In genomic region chr1:159935719-159936283, GRCh38 we compare ENCODE assay signal across 13 cellular contexts. TPM values are rescaled to one million over a fixed set of nuclear protein-coding genes. Genes with fewer than 3 reads are reported as not detected.
A peak's percentile ranks its signal among the peaks of the same experiment; 100 is the strongest.
DNase-seq lines count a peak whose midpoint lies in the region; ATAC-seq, FAIRE-seq and TF ChIP-seq lines count a peak whose summit lies in the region.
"Had no signal": no experiment of that assay in that cellular context is flagged by ENCODE, and none has a peak within 500 bp of the region (broad histone marks: within the 10 kb centered on the region; RNA-seq: fewer than 3 reads in every experiment).

No MANE protein-coding gene starts in this region.

- TF ChIP-seq EP300 in A549 (IDR thresholded peaks at IDR 0.05) (no peak), suprapubic skin (IDR thresholded peaks at IDR 0.05) (no peak)

- H3K9me3 ChIP-seq in A549, result no peaks in the 10 kb centered on the region
- no peaks in the 10 kb centered on the region for H3K9me3 ChIP-seq in OCI-LY3 (ENCODE audit: insufficient read depth, low read length)
- H3K9me3 ChIP-seq in suprapubic skin, result no peaks in the 10 kb centered on the region
- no peaks in the 10 kb centered on the region for H3K9me3 ChIP-seq in adrenal gland (replicated peaks in 1 of 3)
- H3K9me3 ChIP-seq: pancreas had no signal

- TF ChIP-seq CTCF in A549 (IDR thresholded peaks at IDR 0.05) (no peak), OCI-LY3 (IDR thresholded peaks at IDR 0.05; ENCODE audit: low read depth, low read length) (no peak), suprapubic skin (IDR thresholded peaks at IDR 0.05) (no peak), adrenal gland (IDR thresholded peaks at IDR 0.05) (no peak)

- H3K4me1 ChIP-seq in A549 (peaks cover 20% of the 10 kb centered on the region), OCI-LY3 (ENCODE audit: low read length) (peaks cover 67% of the 10 kb centered on the region), suprapubic skin (peaks cover 77% of the 10 kb centered on the region), adrenal gland (replicated peaks in 1 of 2) (peaks cover 0 to 5% of the 10 kb centered on the region in 2 donors)
- H3K4me1 ChIP-seq: pancreas had no signal

- H3K4me2 ChIP-seq in A549, result peak overlapping the region; percentile 50
- peak overlapping the region; percentile 91 for H3K4me2 ChIP-seq in OCI-LY3 (ENCODE audit: low read length)

- CTCF ChIA-PET in A549 (lab: Yijun Ruan, JAX), result interaction anchor here (0.6 to 22.4 kb wide), 29 partner anchors 9 to 803 kb away, joined by 3 to 665 read pairs (median 4); partner anchors contain the start of genes IGSF9, PIGM and TAGLN2

- no peak for TF ChIP-seq RAD21 in A549 (conservative IDR thresholded peaks at IDR 0.05 in 1 of 2, IDR thresholded peaks at IDR 0.05 in 1 of 2)

- peaks cover 5% of the 10 kb centered on the region for H4K20me1 ChIP-seq in OCI-LY3 (ENCODE audit: insufficient read depth, low read length)

- no peak for TF ChIP-seq POLR2A in A549 (IDR thresholded peaks at IDR 0.05; ENCODE audit: low read length)
- TF ChIP-seq POLR2A in suprapubic skin (IDR thresholded peaks at IDR 0.05), result no peak
- no peak for TF ChIP-seq POLR2A in adrenal gland (IDR thresholded peaks at IDR 0.05)

- no peak for FAIRE-seq in A549 (lab: Jason Lieb, UNC)
- FAIRE-seq: endometrium, pancreas had no signal

- H3K79me2 ChIP-seq in OCI-LY3 (ENCODE audit: low read length), result no peaks in the 10 kb centered on the region

- ATAC-seq in A549, result no peak

- POLR2A ChIA-PET in A549 (lab: Yijun Ruan, JAX), result no interaction called here

- H3K4me3 ChIP-seq in A549 (no peak overlapping the region), H7 (ENCODE audit: insufficient read depth, low read depth, low read length) (no peak overlapping the region), OCI-LY3 (ENCODE audit: low read length) (peak overlapping the region; percentile 31; the same call in 1 of the 2 replicates), suprapubic skin (no peak overlapping the region), adrenal gland (no peak overlapping the region)
- H3K4me3 ChIP-seq: pancreas had no signal

- H3K36me3 ChIP-seq in H7 (replicated peaks; ENCODE audit: control insufficient read depth, insufficient read depth, low read length) (no peaks in the 10 kb centered on the region; the same call in none of the 2 replicates), OCI-LY3 (replicated peaks; ENCODE audit: low read depth, low read length) (no peaks in the 10 kb centered on the region), suprapubic skin (peaks cover 3% of the 10 kb centered on the region), adrenal gland (replicated peaks in 1 of 2) (no peaks in the 10 kb centered on the region)
- H3K36me3 ChIP-seq: pancreas had no signal

- no peak overlapping the region for H3K9ac ChIP-seq in OCI-LY3 (ENCODE audit: low read length)

- DNase-seq in A549 (ENCODE audit: low read depth in 1 of 2, low spot score in 1 of 2) (no peak), H7 (peak; percentile 57), germinal center (ENCODE audit: low spot score) (peak; percentile 37), NCI-H1092 treated with DMSO at 0.1 percent for 48 hours (lab: John Stamatoyannopoulos, UW) (no peak), NCI-H510A treated with DMSO at 0.1 percent for 48 hours (lab: John Stamatoyannopoulos, UW) (no peak), suprapubic skin (ENCODE audit: low spot score in 2 of 2) (no peak), adrenal gland (no peak)

- H3K27ac ChIP-seq in A549 (peak overlapping the region in 1 of 2 experiments; percentile 36; a peak in 1 of 6 replicates), OCI-LY3 (ENCODE audit: low read length) (no peak overlapping the region), suprapubic skin (no peak overlapping the region), adrenal gland (no peak overlapping the region)
- H3K27ac ChIP-seq: pancreas had no signal

- WGBS in A549 (ENCODE audit: missing lambda C conversion rate), result 58% methylated on average over 5 of the region's 5 CpGs
- WGBS in suprapubic skin, result 50% methylated on average over 5 of the region's 5 CpGs
- 49 to 60% (median 55%) methylated on average over 4 to 5 of the region's 5 CpGs for WGBS in adrenal gland, 4 donors

- no peak overlapping the region for H2AFZ ChIP-seq in OCI-LY3 (ENCODE audit: low read depth, low read length)

- intact Hi-C loops in adrenal gland (cut with DNase I), result loop anchor here in 1 of 2 donors (1.0 kb wide), 1 partner anchor 72 kb away; no protein-coding TSS in a partner anchor

- no peaks in the 10 kb centered on the region for H3K27me3 ChIP-seq in H7 (ENCODE audit: control insufficient read depth, insufficient read depth, low read length)
- peaks cover 15% of the 10 kb centered on the region; the same call in 1 of the 2 replicates for H3K27me3 ChIP-seq in OCI-LY3 (ENCODE audit: low read depth, low read length)
- H3K27me3 ChIP-seq in suprapubic skin, result no peaks in the 10 kb centered on the region
- H3K27me3 ChIP-seq in adrenal gland, result peaks cover 11% of the 10 kb centered on the region
- H3K27me3 ChIP-seq: pancreas had no signal

TF ChIP-seq in A549, 52 proteins besides CTCF, POLR2A, EP300 and RAD21 (continues in another document):
- no peak for TF ChIP-seq CBX8 (IDR thresholded peaks at IDR 0.05)
- TF ChIP-seq GATA3 (IDR thresholded peaks at IDR 0.05; ENCODE audit: borderline replicate concordance), result no peak
- no peak for TF ChIP-seq MAZ (IDR thresholded peaks at IDR 0.05; ENCODE audit: borderline replicate concordance, low read depth, low read length)
- TF ChIP-seq ATOH8 (CRISPR knock-in tag; IDR thresholded peaks at IDR 0.05; ENCODE audit: low read depth), result no peak
- TF ChIP-seq ELK1 (IDR thresholded peaks at IDR 0.05; ENCODE audit: low read depth, low read length), result no peak

RNA-seq across cellular contexts. Expression of gene IGSF9, which starts 9.6 kb away (rescaled TPM):
- 0.05 and 0.06 TPM in 2 replicates for polyA plus RNA-seq in A549 (2011; rRNA removed)
- polyA plus RNA-seq in A549 (2012; cell fraction: cytosol; rRNA removed), result 0.26 and 0.34 TPM in 2 replicates
- polyA plus RNA-seq in A549 (2012; cell fraction: nucleus; rRNA removed), result 1.0 and 1.2 TPM in 2 replicates
- polyA plus RNA-seq in A549 (2017; fragmentation: RNase III; extraction: RNeasy Plus Mini Kit Qiagen cat#74134 plus additional on column Dnase treatment), result 0.49 to 0.54 TPM (median 0.50 TPM) in 3 replicates
- 0.10 and 0.12 TPM in 2 replicates for polyA minus RNA-seq in A549 (2011; rRNA and poly(A)+ RNA removed)
- total RNA-seq in H7 (2014; rRNA removed; shearing (Covaris generic)), result 4.4 and 6.1 TPM in 2 replicates
- 10 to 100 TPM; 26.1 to 44.1 (median 28.4) TPM for total RNA-seq in suprapubic skin
- under 1 TPM in 3 of 8 donors, not detected in 5; 0.14 to 0.32 (median 0.23) TPM for total RNA-seq in adrenal gland
- polyA plus RNA-seq in adrenal gland, result under 1 TPM in 2 of 3 donors, not detected in 1; 0.10 to 0.16 TPM
- total RNA-seq: activated naive CD4-positive, alpha-beta T cell treated with anti-CD3 and anti-CD28 coated beads for 36 hours; cardiac septum had no signal
- polyA plus RNA-seq: AG04450 had no signal

RNA-seq across cellular contexts. Expression of gene TAGLN2, which starts 10.5 kb away (rescaled TPM):
- polyA plus RNA-seq in A549 (2011; rRNA removed) (533 and 536 TPM in 2 replicates), A549 (2017; fragmentation: RNase III; extraction: RNeasy Plus Mini Kit Qiagen cat#74134 plus additional on column Dnase treatment) (781 to 811 TPM (median 806 TPM) in 3 replicates), adrenal gland (100 to 1,000 TPM; 124 to 215 (median 192) TPM)
- 1,020 and 1,221 TPM in 2 replicates for polyA plus RNA-seq in A549 (2012; cell fraction: cytosol; rRNA removed)
- 1,181 and 1,326 TPM in 2 replicates for polyA plus RNA-seq in A549 (2012; cell fraction: nucleus; rRNA removed)
- polyA minus RNA-seq in A549 (2011; rRNA and poly(A)+ RNA removed), result 437 and 484 TPM in 2 replicates
- 242 and 387 TPM in 2 replicates for total RNA-seq in H7 (2014; rRNA removed; shearing (Covaris generic))
- total RNA-seq in suprapubic skin (100 to 1,000 TPM; 281 to 427 (median 338) TPM), adrenal gland (100 to 1,000 TPM in 7 of 8 donors, 10 to 100 TPM in 1; 87.1 to 185 (median 143) TPM)

RNA-seq across cellular contexts. Expression of gene SLAMF9, which starts 18.2 kb away (rescaled TPM):
- polyA plus RNA-seq in A549 (2011; rRNA removed), result 0.21 and 0.25 TPM in 2 replicates
- 0.08 and 0.14 TPM in 2 replicates for polyA plus RNA-seq in A549 (2012; cell fraction: cytosol; rRNA removed)
- polyA plus RNA-seq in A549 (2012; cell fraction: nucleus; rRNA removed), result 0.08 and 0.27 TPM in 2 replicates
- 0.16 to 0.28 TPM (median 0.22 TPM) in 3 replicates for polyA plus RNA-seq in A549 (2017; fragmentation: RNase III; extraction: RNeasy Plus Mini Kit Qiagen cat#74134 plus additional on column Dnase treatment)
- 0.54 and 0.78 TPM in 2 replicates for polyA minus RNA-seq in A549 (2011; rRNA and poly(A)+ RNA removed)
- not detected in 2 replicates for total RNA-seq in H7 (2014; rRNA removed; shearing (Covaris generic))
- total RNA-seq in suprapubic skin, result not detected
- not detected for total RNA-seq in adrenal gland
- polyA plus RNA-seq in adrenal gland, result not detected
- total RNA-seq: activated naive CD4-positive, alpha-beta T cell treated with anti-CD3 and anti-CD28 coated beads for 36 hours; cardiac septum; pancreas had no signal
- polyA plus RNA-seq: AG04450, pancreas had no signal

RNA-seq across cellular contexts. Expression of gene CFAP45, which starts 35.8 kb away (rescaled TPM):
- 0.50 and 0.67 TPM in 2 replicates for polyA plus RNA-seq in A549 (2011; rRNA removed)
- polyA plus RNA-seq in A549 (2012; cell fraction: cytosol; rRNA removed), result 0.31 and 0.46 TPM in 2 replicates
- 0.40 and 0.86 TPM in 2 replicates for polyA plus RNA-seq in A549 (2012; cell fraction: nucleus; rRNA removed)
- 0.76 to 0.89 TPM (median 0.87 TPM) in 3 replicates for polyA plus RNA-seq in A549 (2017; fragmentation: RNase III; extraction: RNeasy Plus Mini Kit Qiagen cat#74134 plus additional on column Dnase treatment)
- 0.39 TPM in 1 of 2 replicates, not detected in the other for polyA minus RNA-seq in A549 (2011; rRNA and poly(A)+ RNA removed)
- 0.17 and 1.6 TPM in 2 replicates for total RNA-seq in H7 (2014; rRNA removed; shearing (Covaris generic))
- total RNA-seq in suprapubic skin, result 1 to 10 TPM in 3 of 4 donors, under 1 TPM in 1; 0.78 to 2.1 (median 1.6) TPM
- total RNA-seq in adrenal gland, result under 1 TPM in 2 of 8 donors, not detected in 6; 0.14 to 0.81 TPM
- under 1 TPM; 0.30 to 0.42 (median 0.40) TPM for polyA plus RNA-seq in adrenal gland

Comparison
In these comparisons a context has a peak if more than half of its experiments do, and no peak if none do; other contexts are left out.
1. DNase-seq: peak in H7 (single experiment) and germinal center (single experiment); none in A549 (0 of 2), NCI-H1092 treated with DMSO at 0.1 percent for 48 hours (single experiment), NCI-H510A treated with DMSO at 0.1 percent for 48 hours (single experiment), suprapubic skin (0 of 2) and adrenal gland (0 of 7).